ENCODE assay signal across 8 cellular contexts in genomic region chr4:87956501-87956900, GRCh38. TPM values are rescaled to one million over a fixed set of nuclear protein-coding genes. Genes with fewer than 3 reads are reported as not detected.
"Had no signal": no experiment of that assay in that cellular context is flagged by ENCODE, and none has a peak within 500 bp of the region (broad histone marks: within the 10 kb centered on the region; RNA-seq: fewer than 3 reads in every experiment).

No MANE protein-coding gene starts in this region.

- H3K4me1 ChIP-seq: HAP-1 had no signal

- H3K36me3 ChIP-seq: HAP-1 had no signal

- H3K27me3 Mint-ChIP-seq: IgD-negative memory B cell had no signal

- H3K27ac ChIP-seq: HL-60 had no signal

- H3K4me1 Mint-ChIP-seq: IgD-negative memory B cell had no signal

- H3K36me3 Mint-ChIP-seq: IgD-negative memory B cell had no signal

- ATAC-seq: HCT116, HepG2 had no signal

- DNase-seq: GOT3, H7, HFFc6 had no signal

- H3K4me3 ChIP-seq: HAP-1 had no signal

- H3K9me3 ChIP-seq: HAP-1 had no signal

- FAIRE-seq: HepG2 had no signal

- H3K4me3 Mint-ChIP-seq: HFFc6, IgD-negative memory B cell had no signal

- H3K27ac Mint-ChIP-seq: HFFc6, IgD-negative memory B cell had no signal

- H3K9me3 Mint-ChIP-seq: HFFc6, IgD-negative memory B cell had no signal

RNA-seq across cellular contexts. Expression of gene SPP1, which starts 19.0 kb away (rescaled TPM):
- polyA plus RNA-seq: IgD-negative memory B cell had no signal
